ENCODE assay signal across 1 cellular context in genomic region chr15:99476413-99477222, GRCh38.
TF ChIP-seq lines count a peak whose summit lies in the region.

No MANE protein-coding gene starts in this region.

TF ChIP-seq in GM23338, 12 proteins besides CTCF, POLR2A, EP300 and RAD21 (continued from another document):
- TF ChIP-seq REST (IDR thresholded peaks at IDR 0.05; ENCODE audit: unreplicated experiment) = no peak
